In genomic region chr5:179559280-179560252, GRCh38 we compare ENCODE assay signal across 7 cellular contexts. TPM values are rescaled to one million over a fixed set of nuclear protein-coding genes. Genes with fewer than 3 reads are reported as not detected.
DNase-seq lines count a peak whose midpoint lies in the region; ATAC-seq and TF ChIP-seq lines count a peak whose summit lies in the region.

No MANE protein-coding gene starts in this region.

- H3K36me3 ChIP-seq in lung (ENCODE audit: control insufficient read depth in 2 of 2, insufficient read depth in 2 of 2, low read length in 2 of 2), result peaks cover 12 to 13% of the 10 kb centered on the region in 2 donors

- H3K9me3 ChIP-seq in lung (ENCODE audit: control insufficient read depth in 2 of 2, insufficient read depth in 1 of 2, low read length in 1 of 2), result no peaks in the 10 kb centered on the region

- DNase-seq in NCI-H226 (peak; percentile 98), lung (ENCODE audit: low spot score) (peak; percentile 98)
- DNase-seq in activated CD8-positive, alpha-beta memory T cell treated with anti-CD3 and anti-CD28 coated beads for 24 hours, result peak; percentile 86
- DNase-seq in effector CD8-positive, alpha-beta T cell (lab: John Stamatoyannopoulos, UW), result peak; percentile 89
- DNase-seq in stimulated activated CD4-positive, alpha-beta T cell treated with anti-CD3 and anti-CD28 coated beads, TNF-alpha, amount 100 ng/mL, for 1 hour (ENCODE audit: low read depth in 3 of 3, low spot score in 1 of 3), result peak; percentile 57 to 72 (median 67)

- 18 to 21% methylated on average over 50 to 52 of the region's 52 CpGs for WGBS in lung, 2 donors

- H3K27ac ChIP-seq in lung (ENCODE audit: low read depth in 1 of 2, low read length in 1 of 2), result peak overlapping the region; percentile 75 to 91

- peak overlapping the region; percentile 61 for H3K4me3 ChIP-seq in lung

- no peak for TF ChIP-seq CTCF in lung (IDR thresholded peaks at IDR 0.05; ENCODE audit: control extremely low read depth, extremely low read depth)

- H3K27me3 ChIP-seq in lung (ENCODE audit: control insufficient read depth, insufficient read depth), result no peaks in the 10 kb centered on the region

- peaks cover 0 to 5% of the 10 kb centered on the region in 2 donors for H3K4me1 ChIP-seq in lung (ENCODE audit: control insufficient read depth in 2 of 2, insufficient read depth in 2 of 2, low read length in 2 of 2)

- ATAC-seq in GM18517 (IDR thresholded peaks at IDR 0.05; ENCODE audit: unreplicated experiment), result peak; percentile 97
- peak; percentile 99 for ATAC-seq in HG03045 (IDR thresholded peaks at IDR 0.05; ENCODE audit: unreplicated experiment)
- peak; percentile 99 for ATAC-seq in lung (ENCODE audit: insufficient read depth, low FRiP score)

RNA-seq across cellular contexts. Expression of gene RUFY1, which starts 9.2 kb away (rescaled TPM):
- 10 to 100 TPM; 54.1 to 58.6 TPM for total RNA-seq in lung
- polyA plus RNA-seq in lung, result 10 to 100 TPM; 37.3 to 47.9 TPM

Comparison
In these comparisons a context has a peak if more than half of its experiments do, and no peak if none do; other contexts are left out.
1. Peak in every context shown above with its lines: DNase-seq, ATAC-seq, H3K4me3 ChIP-seq and H3K27ac ChIP-seq.